Comparison of ENCODE assay signal across 8 cellular contexts in the genomic region with DNA sequence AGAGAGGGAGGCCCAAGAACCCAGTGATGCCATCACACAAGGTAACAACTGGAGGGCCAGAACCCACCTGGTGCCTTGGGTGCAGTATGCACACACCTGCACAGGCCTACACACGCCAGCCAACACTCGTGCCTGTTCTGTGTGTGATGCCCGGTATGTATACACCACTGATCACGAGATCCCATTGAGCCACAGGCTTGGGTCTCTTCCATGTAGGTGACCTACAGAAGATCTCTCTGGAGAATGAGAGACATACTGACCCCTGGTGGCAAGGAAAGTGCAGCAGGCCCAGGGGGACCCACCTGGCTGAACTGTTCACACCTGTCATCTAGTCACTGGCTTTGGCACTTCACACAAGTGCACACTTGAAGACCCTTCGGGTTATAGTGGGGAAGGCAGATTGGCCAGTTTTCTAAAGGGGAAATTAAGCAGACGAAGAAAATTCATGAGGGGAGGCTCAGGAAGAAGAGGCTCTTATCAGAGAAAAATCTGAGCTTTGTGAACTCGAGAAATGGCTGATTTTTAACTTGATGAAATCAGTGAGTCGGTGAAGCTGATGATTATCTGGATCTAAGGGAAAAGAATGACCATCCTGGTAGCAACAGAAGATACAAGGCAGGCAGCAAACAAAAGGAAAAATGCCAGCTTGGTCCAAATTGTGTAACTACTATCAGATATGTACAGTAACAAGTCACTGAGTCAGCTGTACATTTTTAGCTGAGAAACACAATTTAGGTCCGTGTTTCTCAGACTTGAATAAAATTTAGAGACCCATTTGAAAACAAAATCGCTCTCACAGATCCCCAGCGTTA.
DNase-seq lines count a peak whose midpoint lies in the region; ATAC-seq and TF ChIP-seq lines count a peak whose summit lies in the region.

No MANE protein-coding gene starts in this region.

- peak; percentile 73 for ATAC-seq in GM23338
- ATAC-seq in activated CD8-positive, alpha-beta T cell treated with anti-CD3 and anti-CD28 coated beads, Interleukin-2, amount 10 ng/mL, durations not matched to agents 7 days and 5 days = peak; percentile 73
- ATAC-seq in esophagus mucosa = peak; percentile 69

- H3K9me3 Mint-ChIP-seq in GM23338 = no peaks in the 10 kb centered on the region
- H3K9me3 Mint-ChIP-seq in activated CD8-positive, alpha-beta T cell treated with anti-CD3 and anti-CD28 coated beads, Interleukin-2, amount 10 ng/mL, durations not matched to agents 7 days and 5 days (ENCODE audit: insufficient read depth) = no peaks in the 10 kb centered on the region
- H3K9me3 Mint-ChIP-seq in activated T-helper 2 cell treated with anti-CD3 and anti-CD28 coated beads, Interferon-gamma antibody, Interleukin-2, Interleukin-4, amounts not matched to agents 10 μg/mL and 5 μg/mL and 100 μg/mL, durations not matched to agents 14 hours and 24 hours and 36 hours = no peaks in the 10 kb centered on the region

- no peak for TF ChIP-seq POLR2A in prostate gland (IDR thresholded peaks at IDR 0.05)

- no peak overlapping the region for H3K4me2 ChIP-seq in GM23338

- H3F3A ChIP-seq in GM23338 (replicated peaks; ENCODE audit: low read depth) = no peaks in the 10 kb centered on the region

- 59% methylated on average over 11 of the region's 11 CpGs for WGBS in prostate gland

- H3K79me2 ChIP-seq in GM23338 (replicated peaks; ENCODE audit: insufficient read depth) = no peaks in the 10 kb centered on the region

- H3K36me3 Mint-ChIP-seq in GM23338 (ENCODE audit: low read depth) = peaks cover 20% of the 10 kb centered on the region
- no peaks in the 10 kb centered on the region for H3K36me3 Mint-ChIP-seq in activated CD8-positive, alpha-beta T cell treated with anti-CD3 and anti-CD28 coated beads, Interleukin-2, amount 10 ng/mL, durations not matched to agents 7 days and 5 days (ENCODE audit: low read depth)
- H3K36me3 Mint-ChIP-seq in activated T-helper 2 cell treated with anti-CD3 and anti-CD28 coated beads, Interferon-gamma antibody, Interleukin-2, Interleukin-4, amounts not matched to agents 10 μg/mL and 5 μg/mL and 100 μg/mL, durations not matched to agents 14 hours and 24 hours and 36 hours (ENCODE audit: low read depth) = no peaks in the 10 kb centered on the region

- POLR2A ChIA-PET in activated CD8-positive, alpha-beta T cell treated with anti-CD3 and anti-CD28 coated beads, Interleukin-2, amount 10 ng/mL, durations not matched to agents 7 days and 5 days (lab: Charles Lee) = interaction anchor here (0.5 kb wide), 1 partner anchor 392 kb away, joined by 4 read pairs; no protein-coding TSS in a partner anchor

- TF ChIP-seq CTCF in GM23338 (conservative IDR thresholded peaks at IDR 0.05; ENCODE audit: low read depth in 2 of 2) (peak; percentile 74 to 87), prostate gland (IDR thresholded peaks at IDR 0.05) (peak; percentile 41 to 77 (median 74))

- intact Hi-C loops in prostate gland (cut with DNase I) = loop anchor here (5.0 to 10.0 kb wide), 2 partner anchors 170 to 283 kb away; no protein-coding TSS in a partner anchor
- intact Hi-C loops in activated T-helper 2 cell treated with anti-CD3 and anti-CD28 coated beads, Interferon-gamma antibody, Interleukin-2, Interleukin-4, amounts not matched to agents 10 μg/mL and 5 μg/mL and 100 μg/mL, durations not matched to agents 14 hours and 24 hours and 36 hours (cut with micrococcal nuclease) = loop anchor here (1.0 kb wide), 1 partner anchor 171 kb away; no protein-coding TSS in a partner anchor

- H3K27me3 ChIP-seq in GM23338 (ENCODE audit: insufficient read depth) (no peaks in the 10 kb centered on the region), prostate gland (replicated peaks; ENCODE audit: insufficient read depth) (no peaks in the 10 kb centered on the region)

- H3K27ac Mint-ChIP-seq in GM23338 = no peak overlapping the region
- no peak overlapping the region for H3K27ac Mint-ChIP-seq in activated CD8-positive, alpha-beta T cell treated with anti-CD3 and anti-CD28 coated beads, Interleukin-2, amount 10 ng/mL, durations not matched to agents 7 days and 5 days
- no peak overlapping the region for H3K27ac Mint-ChIP-seq in activated T-helper 2 cell treated with anti-CD3 and anti-CD28 coated beads, Interferon-gamma antibody, Interleukin-2, Interleukin-4, amounts not matched to agents 10 μg/mL and 5 μg/mL and 100 μg/mL, durations not matched to agents 14 hours and 24 hours and 36 hours

- no peaks in the 10 kb centered on the region for H3K9me2 ChIP-seq in GM23338 (ENCODE audit: insufficient read depth)

- CTCF ChIA-PET in activated CD8-positive, alpha-beta T cell treated with anti-CD3 and anti-CD28 coated beads, Interleukin-2, amount 10 ng/mL, durations not matched to agents 7 days and 5 days (lab: Charles Lee) = interaction anchor here (0.6 to 4.7 kb wide), 11 partner anchors 10 to 287 kb away, joined by 3 to 57 read pairs (median 4); no protein-coding TSS in a partner anchor

- no peak overlapping the region for H3K4me3 Mint-ChIP-seq in GM23338
- H3K4me3 Mint-ChIP-seq in activated CD8-positive, alpha-beta T cell treated with anti-CD3 and anti-CD28 coated beads, Interleukin-2, amount 10 ng/mL, durations not matched to agents 7 days and 5 days = no peak overlapping the region
- H3K4me3 Mint-ChIP-seq in activated T-helper 2 cell treated with anti-CD3 and anti-CD28 coated beads, Interferon-gamma antibody, Interleukin-2, Interleukin-4, amounts not matched to agents 10 μg/mL and 5 μg/mL and 100 μg/mL, durations not matched to agents 14 hours and 24 hours and 36 hours (ENCODE audit: low read depth) = no peak overlapping the region

- DNase-seq in DMS153 treated with DMSO at 0.1 percent for 48 hours (lab: John Stamatoyannopoulos, UW; ENCODE audit: unreplicated experiment) = peak; percentile 61
- DNase-seq in GM23338 (ENCODE audit: low spot score) = peak; percentile 78
- DNase-seq in NCI-H2029 treated with DMSO at 0.1 percent for 48 hours (lab: John Stamatoyannopoulos, UW) = peak; percentile 38
- peak; percentile 57 for DNase-seq in activated CD8-positive, alpha-beta T cell treated with anti-CD3 and anti-CD28 coated beads, Interleukin-2, amount 10 ng/mL, durations not matched to agents 7 days and 5 days
- DNase-seq in prostate gland (ENCODE audit: low spot score) = peak; percentile 75
- no peak for DNase-seq in activated T-helper 2 cell treated with anti-CD3 and anti-CD28 coated beads, Interferon-gamma antibody, Interleukin-2, Interleukin-4, amounts not matched to agents 10 μg/mL and 5 μg/mL and 100 μg/mL, durations not matched to agents 14 hours and 24 hours and 36 hours (ENCODE audit: low spot score)
- DNase-seq in RKO (ENCODE audit: low spot score) = no peak

- no peak overlapping the region for H3K4me3 ChIP-seq in GM23338
- H3K4me3 ChIP-seq in prostate gland = no peak overlapping the region

- H3K27ac ChIP-seq in GM23338 (ENCODE audit: low read depth) (no peak overlapping the region), prostate gland (peak overlapping the region; percentile 15 to 16)

- no peaks in the 10 kb centered on the region for H3K9me3 ChIP-seq in prostate gland

- peaks cover 16% of the 10 kb centered on the region for H3K4me1 Mint-ChIP-seq in GM23338
- peaks cover 4% of the 10 kb centered on the region for H3K4me1 Mint-ChIP-seq in activated CD8-positive, alpha-beta T cell treated with anti-CD3 and anti-CD28 coated beads, Interleukin-2, amount 10 ng/mL, durations not matched to agents 7 days and 5 days (ENCODE audit: low read depth)
- peaks cover 1% of the 10 kb centered on the region for H3K4me1 Mint-ChIP-seq in activated T-helper 2 cell treated with anti-CD3 and anti-CD28 coated beads, Interferon-gamma antibody, Interleukin-2, Interleukin-4, amounts not matched to agents 10 μg/mL and 5 μg/mL and 100 μg/mL, durations not matched to agents 14 hours and 24 hours and 36 hours (ENCODE audit: low read depth)

- peaks cover 4% of the 10 kb centered on the region for H3K27me3 Mint-ChIP-seq in GM23338 (ENCODE audit: insufficient read depth, low read depth, poor library complexity)
- no peaks in the 10 kb centered on the region for H3K27me3 Mint-ChIP-seq in activated CD8-positive, alpha-beta T cell treated with anti-CD3 and anti-CD28 coated beads, Interleukin-2, amount 10 ng/mL, durations not matched to agents 7 days and 5 days (ENCODE audit: low read depth)
- no peaks in the 10 kb centered on the region for H3K27me3 Mint-ChIP-seq in activated T-helper 2 cell treated with anti-CD3 and anti-CD28 coated beads, Interferon-gamma antibody, Interleukin-2, Interleukin-4, amounts not matched to agents 10 μg/mL and 5 μg/mL and 100 μg/mL, durations not matched to agents 14 hours and 24 hours and 36 hours (ENCODE audit: low read depth)

- H3K36me3 ChIP-seq in GM23338 (ENCODE audit: insufficient read depth) (no peaks in the 10 kb centered on the region; the same call in 1 of the 2 replicates), prostate gland (no peaks in the 10 kb centered on the region)

- H4K20me1 ChIP-seq in GM23338 (replicated peaks; ENCODE audit: insufficient read depth) = no peaks in the 10 kb centered on the region; the same call in 1 of the 2 replicates

- no peak overlapping the region for H2AFZ ChIP-seq in GM23338

- H3K4me1 ChIP-seq in GM23338 (ENCODE audit: insufficient read depth) (no peaks in the 10 kb centered on the region), prostate gland (replicated peaks) (no peaks in the 10 kb centered on the region)

TF ChIP-seq in GM23338, 12 proteins besides CTCF, POLR2A, EP300 and RAD21 (continues in another document):
- TF ChIP-seq NANOG (IDR thresholded peaks at IDR 0.05; ENCODE audit: borderline replicate concordance) = no peak

Comparison
In these comparisons a context has a peak if more than half of its experiments do, and no peak if none do; other contexts are left out.
1. DNase-seq: peak in DMS153 treated with DMSO at 0.1 percent for 48 hours (single experiment), GM23338 (single experiment), NCI-H2029 treated with DMSO at 0.1 percent for 48 hours (single experiment), activated CD8-positive, alpha-beta T cell treated with anti-CD3 and anti-CD28 coated beads, Interleukin-2, amount 10 ng/mL, durations not matched to agents 7 days and 5 days (single experiment) and prostate gland (single experiment); none in activated T-helper 2 cell treated with anti-CD3 and anti-CD28 coated beads, Interferon-gamma antibody, Interleukin-2, Interleukin-4, amounts not matched to agents 10 μg/mL and 5 μg/mL and 100 μg/mL, durations not matched to agents 14 hours and 24 hours and 36 hours (single experiment) and RKO (single experiment).
2. Peak in every context shown above with its lines, with median percentiles within 50 percentile points of each other: ATAC-seq.